ENCODE assay signal across 1 cellular context in genomic region chr10:61128196-61128595, GRCh38.
TF ChIP-seq lines count a peak whose summit lies in the region.

No MANE protein-coding gene starts in this region.

TF ChIP-seq in IMR-90, 13 proteins besides CTCF, POLR2A, EP300 and RAD21 (continued from another document):
- TF ChIP-seq ELK1 (IDR thresholded peaks at IDR 0.05; ENCODE audit: borderline replicate concordance, low read depth, low read length) (no peak), MXI1 (IDR thresholded peaks at IDR 0.05; ENCODE audit: borderline replicate concordance, low read depth, low read length) (no peak), CEBPB (IDR thresholded peaks at IDR 0.05; ENCODE audit: low read depth, low read length) (no peak), CHD1 (IDR thresholded peaks at IDR 0.05; ENCODE audit: low read depth, low read length) (no peak)
TF ChIP-seq in IMR-90: peak in this region for 1.
